In the genomic region with DNA sequence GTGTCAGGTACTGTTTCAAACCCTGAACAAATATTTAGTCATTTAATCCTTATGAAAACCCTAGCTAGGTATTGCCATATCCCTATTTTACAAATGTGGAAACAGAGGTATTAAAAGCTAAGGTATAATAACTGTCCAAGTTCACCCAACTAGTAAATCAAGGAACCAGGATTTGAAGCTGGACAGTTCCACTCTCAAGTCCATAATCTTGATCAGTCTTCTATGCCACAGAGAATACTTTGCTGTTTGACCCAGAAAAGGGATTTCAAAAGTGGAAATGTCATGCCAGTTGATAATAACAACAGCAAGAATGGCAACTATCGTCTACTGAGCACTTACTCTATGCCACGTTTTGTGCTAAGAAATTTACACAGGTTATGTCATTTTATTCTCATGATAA, we compare ENCODE assay signal across 30 cellular contexts.
"Had no signal": no experiment of that assay in that cellular context is flagged by ENCODE, and none has a peak within 500 bp of the region (broad histone marks: within the 10 kb centered on the region; RNA-seq: fewer than 3 reads in every experiment).

No MANE protein-coding gene starts in this region.

- H3K9me3 ChIP-seq: esophagus muscularis mucosa, gastrocnemius medialis, heart left ventricle had no signal

- ATAC-seq: activated CD4-positive, CD25-positive, alpha-beta regulatory T cell treated with anti-CD3 and anti-CD28 coated beads, Interleukin-2, amount 50 U/mL, for 24 hours; activated CD8-positive, alpha-beta T cell treated with anti-CD3 and anti-CD28 coated beads for 36 hours; activated T-helper 17 cell treated with anti-CD3 and anti-CD28 coated beads, Interleukin-2, amount 50 U/mL, for 72 hours had no signal

- FAIRE-seq: astrocyte, bronchial epithelial cell, colon had no signal

- H3K27me3 ChIP-seq: brain microvascular endothelial cell, esophagus muscularis mucosa, foreskin keratinocyte, gastrocnemius medialis, heart left ventricle had no signal

- H3K27ac ChIP-seq: brain microvascular endothelial cell, foreskin keratinocyte, gastrocnemius medialis, heart left ventricle, WERI-Rb-1 had no signal

- H3K36me3 ChIP-seq: brain microvascular endothelial cell, esophagus muscularis mucosa, gastrocnemius medialis, heart left ventricle, WERI-Rb-1 had no signal

- H3K4me1 ChIP-seq: foreskin keratinocyte had no signal

- DNase-seq: activated B cell treated with CpG ODN at 0.5 μM for 24 hours; activated CD4-positive, alpha-beta T cell treated with anti-CD3 and anti-CD28 coated beads for 48 hours; activated CD4-positive, alpha-beta T cell treated with anti-CD3 and anti-CD28 coated beads, Interleukin-2, amount 50 U/mL, for 1 hour; activated CD4-positive, alpha-beta T cell treated with anti-CD3 and anti-CD28 coated beads, Interleukin-2, amount 50 U/mL, for 48 hours; activated CD8-positive, alpha-beta memory T cell treated with anti-CD3 and anti-CD28 coated beads for 24 hours; activated effector memory CD4-positive, alpha-beta T cell treated with Interleukin-2 at 50 U/mL for 16 hours; activated gamma-delta T cell treated with Interleukin-2 at 50 U/mL for 16 hours; activated naive CD4-positive, alpha-beta T cell treated with anti-CD3 and anti-CD28 coated beads, Interleukin-2, amount 50 U/mL, for 16 hours; activated naive CD4-positive, alpha-beta T cell treated with Interleukin-2 at 50 U/mL for 16 hours; activated T-cell treated with anti-CD3 and anti-CD28 coated beads, Interleukin-2, amount 50 U/mL, for 4 hours; amniotic stem cell; anterior cingulate cortex; brain microvascular endothelial cell; cortex of kidney; dermis blood vessel endothelial cell; effector CD4-positive, alpha-beta T cell; erythroblast; foreskin keratinocyte; gastrocnemius medialis; glutamatergic neuron; heart left ventricle; T-helper 9 cell had no signal

- H3K4me3 ChIP-seq: esophagus muscularis mucosa, gastrocnemius medialis, heart left ventricle had no signal
